ENCODE assay signal across 21 cellular contexts in genomic region chr12:27561535-27562350, GRCh38. TPM values are rescaled to one million over a fixed set of nuclear protein-coding genes. Genes with fewer than 3 reads are reported as not detected.
DNase-seq lines count a peak whose midpoint lies in the region; ATAC-seq, FAIRE-seq and TF ChIP-seq lines count a peak whose summit lies in the region.
"Had no signal": no experiment of that assay in that cellular context is flagged by ENCODE, and none has a peak within 500 bp of the region (broad histone marks: within the 10 kb centered on the region; RNA-seq: fewer than 3 reads in every experiment).

No MANE protein-coding gene starts in this region.

- H3K27ac ChIP-seq in endothelial cell of umbilical vein (ENCODE audit: insufficient read depth, low read depth, low read length) (no peak overlapping the region), lower lobe of right lung (peak overlapping the region; percentile 39), substantia nigra (ENCODE audit: low read depth, low read length, poor library complexity, severe bottlenecking) (peak overlapping the region; percentile 14), ascending aorta (no peak overlapping the region)
- H3K27ac ChIP-seq: neural progenitor cell, SK-N-MC had no signal

- H3K9ac ChIP-seq in endothelial cell of umbilical vein (replicated peaks; ENCODE audit: extremely low read depth, insufficient read depth, low read length) = no peak overlapping the region
- H3K9ac ChIP-seq: neural progenitor cell had no signal

- H3K9me3 ChIP-seq in endothelial cell of umbilical vein (replicated peaks; ENCODE audit: control insufficient read depth, insufficient read depth, low read length) (no peaks in the 10 kb centered on the region), lower lobe of right lung (no peaks in the 10 kb centered on the region), ascending aorta (no peaks in the 10 kb centered on the region)
- H3K9me3 ChIP-seq: esophagus muscularis mucosa had no signal

- H3K79me2 ChIP-seq in endothelial cell of umbilical vein (ENCODE audit: control insufficient read depth, insufficient read depth, low read length) = peaks cover 93% of the 10 kb centered on the region

- H3K4me3 ChIP-seq in endothelial cell of umbilical vein (replicated peaks in 1 of 3; ENCODE audit: insufficient read depth in 1 of 3, low read depth in 1 of 3, low read length in 3 of 3) (no peak overlapping the region), lower lobe of right lung (no peak overlapping the region), ascending aorta (peak overlapping the region in 1 of 2 donors; percentile 8)
- H3K4me3 ChIP-seq: K562, lung, neural progenitor cell, SK-N-MC, skin epidermis had no signal

- H3K36me3 ChIP-seq in endothelial cell of umbilical vein (ENCODE audit: control insufficient read depth in 2 of 2, extremely low read depth in 1 of 2, insufficient read depth in 2 of 2, low read length in 2 of 2) (no peaks in the 10 kb centered on the region), lower lobe of right lung (no peaks in the 10 kb centered on the region), ascending aorta (no peaks in the 10 kb centered on the region)
- H3K36me3 ChIP-seq: esophagus muscularis mucosa, neural progenitor cell had no signal

- peaks cover 44% of the 10 kb centered on the region for H3K4me1 ChIP-seq in endothelial cell of umbilical vein (ENCODE audit: control insufficient read depth, extremely low read depth, insufficient read depth, low read length)
- H3K4me1 ChIP-seq in lower lobe of right lung = peaks cover 33% of the 10 kb centered on the region
- peaks cover under 1 to 27% of the 10 kb centered on the region in 2 donors for H3K4me1 ChIP-seq in ascending aorta

- FAIRE-seq in endothelial cell of umbilical vein (lab: Jason Lieb, UNC) = no peak
- FAIRE-seq: K562 had no signal

- ATAC-seq in lower lobe of right lung = peak in 1 of 2 donors; percentile 36
- ATAC-seq: K562 had no signal

- no peaks in the 10 kb centered on the region for H3K27me3 ChIP-seq in endothelial cell of umbilical vein (ENCODE audit: control insufficient read depth in 2 of 2, insufficient read depth in 2 of 2, low read length in 2 of 2)
- no peaks in the 10 kb centered on the region for H3K27me3 ChIP-seq in lower lobe of right lung (ENCODE audit: low read depth)
- H3K27me3 ChIP-seq in ascending aorta = no peaks in the 10 kb centered on the region
- H3K27me3 ChIP-seq: esophagus muscularis mucosa, neural progenitor cell had no signal

- POLR2A ChIA-PET in endothelial cell of umbilical vein (lab: Charles Lee) = no interaction called here

- TF ChIP-seq CTCF in endothelial cell of umbilical vein (IDR thresholded peaks at IDR 0.05; ENCODE audit: extremely low read depth in 1 of 2, insufficient read depth in 1 of 2, low read depth in 1 of 2, low read length in 2 of 2) (no peak), lower lobe of right lung (IDR thresholded peaks at IDR 0.05) (no peak), ascending aorta (IDR thresholded peaks at IDR 0.05) (no peak)

- CTCF ChIA-PET in endothelial cell of umbilical vein (lab: Charles Lee) = interaction anchor here (1.0 to 2.9 kb wide), 7 partner anchors 8 to 147 kb away, joined by 3 to 10 read pairs (median 5); partner anchors contain the start of gene PPFIBP1

- intact Hi-C loops in endothelial cell of umbilical vein (cut with micrococcal nuclease) = no loop called here
- intact Hi-C loops in lower lobe of right lung (cut with DNase I) = no loop called here
- intact Hi-C loops in ascending aorta (cut with DNase I) = no loop called here

- no peaks in the 10 kb centered on the region for H3K9me1 ChIP-seq in endothelial cell of umbilical vein (replicated peaks; ENCODE audit: control insufficient read depth, extremely low read depth, insufficient read depth, low read length)

- no peak overlapping the region for H2AFZ ChIP-seq in endothelial cell of umbilical vein (ENCODE audit: low read depth, low read length)
- H2AFZ ChIP-seq: neural progenitor cell had no signal

- dilution Hi-C loops in endothelial cell of umbilical vein (cut with MboI; ENCODE audit: extremely low pct_ligation_motif_present, low sequenced_read_pairs) = no loop called here

- no TSS peak for BruUV-seq in endothelial cell of umbilical vein (replicated peaks; lab: Mats Ljungman, UMichigan)

- DNase-seq in M059J (ENCODE audit: low read depth) (peak; percentile 45), endothelial cell of umbilical vein (ENCODE audit: low read depth, low spot score) (no peak), lower lobe of right lung (no peak), substantia nigra (lab: John Stamatoyannopoulos, UW) (peak in 3 of 49 donors; percentile 20 to 46 (median 39)), NCI-H146 (lab: John Stamatoyannopoulos, UW) (no peak), ascending aorta (ENCODE audit: low spot score in 2 of 2) (no peak)
- no peak for DNase-seq in stimulated activated CD4-positive, alpha-beta T cell treated with anti-CD3 and anti-CD28 coated beads, Interleukin-4, amount 100 ng/mL, for 1 hour
- DNase-seq: activated CD4-positive, alpha-beta T cell treated with anti-CD3 and anti-CD28 coated beads, Interleukin-2, amount 50 U/mL, for 1 hour; amniotic stem cell; CD4-positive, CD25-positive, alpha-beta regulatory T cell; cortex of kidney; EL; H7; NCI-H2227 treated with DMSO at 0.1 percent for 48 hours; stimulated activated naive CD4-positive, alpha-beta T cell had no signal

- no peak for TF ChIP-seq POLR2A in endothelial cell of umbilical vein (IDR thresholded peaks at IDR 0.05; ENCODE audit: low read depth, low read length)

- H4K20me1 ChIP-seq in endothelial cell of umbilical vein (replicated peaks; ENCODE audit: control insufficient read depth, extremely low read depth, insufficient read depth, low read length) = no peaks in the 10 kb centered on the region

- peak overlapping the region; percentile 25 for H3K4me2 ChIP-seq in endothelial cell of umbilical vein (ENCODE audit: insufficient read depth, low read length)
- H3K4me2 ChIP-seq: neural progenitor cell had no signal

TF ChIP-seq in endothelial cell of umbilical vein, 7 proteins besides CTCF, POLR2A, EP300 and RAD21:
- TF ChIP-seq FOS (IDR thresholded peaks at IDR 0.05; ENCODE audit: borderline replicate concordance, insufficient read depth, low read length) = no peak
- TF ChIP-seq GATA2 (IDR thresholded peaks at IDR 0.05; ENCODE audit: insufficient read depth, insufficient read length, low read depth, low read length) = no peak
- no peak for TF ChIP-seq MYC (IDR thresholded peaks at IDR 0.05; ENCODE audit: low read depth, low read length)

RNA-seq across cellular contexts. Expression of gene PPFIBP1, which starts 37.7 kb away (rescaled TPM):
- total RNA-seq in M059J (2014; rRNA removed; shearing (Covaris generic)) = 25.3 and 45.4 TPM in 2 replicates
- total RNA-seq in endothelial cell of umbilical vein (154 TPM in 2 replicates), lower lobe of right lung (117 TPM), ascending aorta (56.4 TPM)
- 37.2 and 45.5 TPM in 2 replicates for polyA plus RNA-seq in endothelial cell of umbilical vein
- polyA plus RNA-seq in endothelial cell of umbilical vein (2011; cell fraction: cytosol; rRNA removed) = 41.7 and 42.3 TPM in 2 replicates
- polyA plus RNA-seq in endothelial cell of umbilical vein (2011; cell fraction: nucleus; rRNA removed) = 179 and 233 TPM in 2 replicates
- polyA plus RNA-seq in endothelial cell of umbilical vein (2012) = 84.8 and 122 TPM in 2 replicates
- 182 and 216 TPM in 2 replicates for polyA minus RNA-seq in endothelial cell of umbilical vein
- 8.4 TPM for polyA minus RNA-seq in endothelial cell of umbilical vein (2011; cell fraction: cytosol; rRNA and poly(A)+ RNA removed)
- 280 and 362 TPM in 2 replicates for polyA minus RNA-seq in endothelial cell of umbilical vein (2011; cell fraction: nucleus; rRNA and poly(A)+ RNA removed)

Comparison
In these comparisons a context has a peak if more than half of its experiments do, and no peak if none do; other contexts are left out.
1. H3K27ac ChIP-seq: peak in lower lobe of right lung (single experiment) and substantia nigra (single experiment); none in endothelial cell of umbilical vein (single experiment) and ascending aorta (0 of 2).